Comparison of ENCODE assay signal across 18 cellular contexts in the genomic region with DNA sequence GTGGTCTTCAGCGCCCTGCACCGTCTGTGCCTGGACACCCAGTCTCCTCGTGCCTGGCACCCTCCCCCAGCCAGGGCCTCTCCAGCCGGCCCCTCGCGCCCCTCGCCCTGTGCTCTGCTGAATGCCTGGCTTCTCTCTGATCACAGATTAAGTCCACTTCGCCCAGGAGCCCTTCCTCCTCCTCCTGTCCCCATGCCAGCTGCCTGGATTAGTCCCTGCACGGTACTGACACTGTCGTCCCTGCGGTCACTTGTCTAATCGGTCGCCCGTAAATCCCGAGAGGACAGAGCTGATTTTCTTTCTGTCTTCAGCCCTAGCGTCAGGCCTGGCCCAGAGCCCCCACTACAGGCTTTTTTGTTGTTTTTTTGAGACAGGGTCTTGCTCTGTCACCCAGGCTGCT.
"Had no signal": no experiment of that assay in that cellular context is flagged by ENCODE, and none has a peak within 500 bp of the region (broad histone marks: within the 10 kb centered on the region; RNA-seq: fewer than 3 reads in every experiment).

No MANE protein-coding gene starts in this region.

- H3K36me3 Mint-ChIP-seq: activated naive CD8-positive, alpha-beta T cell; natural killer cell had no signal

- H3K9me3 Mint-ChIP-seq: activated CD8-positive, alpha-beta T cell treated with anti-CD3 and anti-CD28 coated beads for 36 hours; activated T-cell treated with anti-CD3 and anti-CD28 coated beads, Interleukin-2, amount 50 U/mL, for 4 hours; natural killer cell; T-cell had no signal

- H3K27me3 ChIP-seq: body of pancreas, esophagus squamous epithelium had no signal

- DNase-seq: activated CD4-positive, alpha-beta T cell treated with anti-CD3 and anti-CD28 coated beads for 36 hours; activated CD8-positive, alpha-beta T cell treated with anti-CD3 and anti-CD28 coated beads for 36 hours; activated effector memory CD4-positive, alpha-beta T cell treated with anti-CD3 and anti-CD28 coated beads, Interleukin-2, amount 50 U/mL, for 16 hours; activated T-cell treated with anti-CD3 and anti-CD28 coated beads, Interleukin-2, amount 50 U/mL, for 4 hours; amniotic stem cell; body of pancreas; central memory CD4-positive, alpha-beta T cell; effector CD4-positive, alpha-beta T cell; esophagus squamous epithelium; hippocampal formation; mesendoderm; natural killer cell; occipital lobe; psoas muscle; stimulated activated CD4-positive, alpha-beta T cell treated with anti-CD3 and anti-CD28 coated beads, Interleukin-1b, Interleukin-23, amount 100 ng/mL, for 48 hours; T-cell had no signal

- H3K4me3 ChIP-seq: body of pancreas, coronary artery, esophagus squamous epithelium, psoas muscle had no signal

- H3K9me3 ChIP-seq: body of pancreas, esophagus squamous epithelium, psoas muscle had no signal

- H3K4me1 Mint-ChIP-seq: natural killer cell had no signal

- H3K4me3 Mint-ChIP-seq: activated CD4-positive, alpha-beta T cell treated with anti-CD3 and anti-CD28 coated beads for 36 hours; activated CD8-positive, alpha-beta T cell treated with anti-CD3 and anti-CD28 coated beads for 36 hours; activated naive CD8-positive, alpha-beta T cell; activated T-cell treated with anti-CD3 and anti-CD28 coated beads, Interleukin-2, amount 50 U/mL, for 4 hours; natural killer cell; T-cell had no signal

- ATAC-seq: activated CD4-positive, alpha-beta T cell treated with anti-CD3 and anti-CD28 coated beads for 36 hours; activated CD8-positive, alpha-beta T cell treated with anti-CD3 and anti-CD28 coated beads for 36 hours; activated T-cell treated with anti-CD3 and anti-CD28 coated beads, Interleukin-2, amount 50 U/mL, for 4 hours; body of pancreas; natural killer cell; psoas muscle; T-cell had no signal

- H3K4me1 ChIP-seq: body of pancreas, psoas muscle had no signal

- H3K27ac ChIP-seq: body of pancreas, coronary artery, esophagus squamous epithelium, psoas muscle had no signal

- H3K27ac Mint-ChIP-seq: activated CD4-positive, alpha-beta T cell treated with anti-CD3 and anti-CD28 coated beads for 36 hours; activated CD8-positive, alpha-beta T cell treated with anti-CD3 and anti-CD28 coated beads for 36 hours; activated naive CD8-positive, alpha-beta T cell; natural killer cell; T-cell had no signal
